ENCODE assay signal across 8 cellular contexts in the genomic region with DNA sequence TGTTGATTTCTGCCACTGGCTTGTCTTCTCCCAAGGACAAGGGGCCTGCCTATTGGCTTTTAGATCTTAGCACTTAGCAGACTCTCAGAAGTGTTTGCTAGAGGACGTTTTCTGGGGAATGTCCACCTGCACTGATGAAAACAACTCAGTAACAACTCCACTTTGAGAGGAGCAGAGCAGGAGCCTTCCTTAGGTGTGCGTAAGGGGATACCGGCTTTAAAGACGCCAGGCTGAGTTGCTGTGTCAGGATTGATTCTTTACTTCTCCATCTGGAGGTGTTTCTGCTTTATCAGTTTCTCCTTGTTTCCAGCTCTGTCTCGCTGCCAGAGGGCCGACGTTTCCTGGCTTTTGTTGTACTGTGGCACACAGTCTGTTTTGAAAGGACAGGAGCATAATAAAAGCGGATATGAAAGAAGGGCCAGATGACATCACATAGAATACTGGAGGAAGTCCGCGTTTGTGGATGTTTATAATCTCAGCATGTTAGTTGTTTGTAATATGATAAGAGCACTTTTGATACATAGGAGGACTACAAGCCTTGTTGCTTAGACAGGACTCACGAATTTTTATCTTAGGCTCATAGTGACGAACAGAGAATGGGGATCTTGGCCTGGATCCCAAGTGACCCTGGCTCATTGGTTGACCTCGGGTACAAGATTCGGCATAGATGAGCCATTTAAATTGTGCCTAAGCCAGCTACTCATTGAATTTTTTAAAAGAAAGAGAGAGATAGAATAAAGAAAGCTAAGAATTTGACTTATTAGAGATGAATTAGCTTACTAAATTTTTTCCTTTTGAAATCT. TPM values are rescaled to one million over a fixed set of nuclear protein-coding genes. Genes with fewer than 3 reads are reported as not detected.
A peak's percentile ranks its signal among the peaks of the same experiment; 100 is the strongest.
DNase-seq lines count a peak whose midpoint lies in the region; ATAC-seq, FAIRE-seq and TF ChIP-seq lines count a peak whose summit lies in the region.

No MANE protein-coding gene starts in this region.

- peaks cover 20% of the 10 kb centered on the region for H3K4me1 Mint-ChIP-seq in dendritic cell treated with granulocyte-macrophage colony-stimulating factor and Interleukin-4, amounts not matched to agents 40 ng/mL and 50 ng/mL, for 4 days (ENCODE audit: low read depth)
- H3K4me1 Mint-ChIP-seq in glutamatergic neuron (ENCODE audit: low read depth, unreplicated experiment) = peaks cover 13% of the 10 kb centered on the region

- TF ChIP-seq CTCF in pancreas (IDR thresholded peaks at IDR 0.05) = no peak
- no peak for TF ChIP-seq CTCF in glutamatergic neuron (IDR thresholded peaks at IDR 0.05; ENCODE audit: partially characterized antibody, unreplicated experiment)

- no peak for FAIRE-seq in pancreas (lab: Jason Lieb, UNC)

- intact Hi-C loops in dendritic cell treated with granulocyte-macrophage colony-stimulating factor and Interleukin-4, amounts not matched to agents 40 ng/mL and 50 ng/mL, for 4 days (cut with micrococcal nuclease) = no loop called here
- intact Hi-C loops in pancreas (cut with DNase I) = no loop called here
- intact Hi-C loops in sciatic nerve (cut with DNase I) = no loop called here

- H3K4me3 Mint-ChIP-seq in dendritic cell treated with granulocyte-macrophage colony-stimulating factor and Interleukin-4, amounts not matched to agents 40 ng/mL and 50 ng/mL, for 4 days = no peak overlapping the region
- H3K4me3 Mint-ChIP-seq in glutamatergic neuron (ENCODE audit: unreplicated experiment) = no peak overlapping the region

- H3K9me3 Mint-ChIP-seq in dendritic cell treated with granulocyte-macrophage colony-stimulating factor and Interleukin-4, amounts not matched to agents 40 ng/mL and 50 ng/mL, for 4 days = no peaks in the 10 kb centered on the region
- H3K9me3 Mint-ChIP-seq in glutamatergic neuron (ENCODE audit: unreplicated experiment) = no peaks in the 10 kb centered on the region

- H3K27ac ChIP-seq in pancreas = peak overlapping the region in 2 of 4 donors; percentile 29 to 73

- H3K4me1 ChIP-seq in pancreas (peaks cover 0 to 10% (median 0%) of the 10 kb centered on the region in 3 donors), HAP-1 (no peaks in the 10 kb centered on the region)

- peak overlapping the region; percentile 59 for H3K27ac Mint-ChIP-seq in dendritic cell treated with granulocyte-macrophage colony-stimulating factor and Interleukin-4, amounts not matched to agents 40 ng/mL and 50 ng/mL, for 4 days
- H3K27ac Mint-ChIP-seq in glutamatergic neuron (ENCODE audit: unreplicated experiment) = no peak overlapping the region

- H3K36me3 Mint-ChIP-seq in dendritic cell treated with granulocyte-macrophage colony-stimulating factor and Interleukin-4, amounts not matched to agents 40 ng/mL and 50 ng/mL, for 4 days (ENCODE audit: low read depth) = no peaks in the 10 kb centered on the region
- H3K36me3 Mint-ChIP-seq in glutamatergic neuron (ENCODE audit: unreplicated experiment) = no peaks in the 10 kb centered on the region

- peaks cover 45% of the 10 kb centered on the region for H3K27me3 Mint-ChIP-seq in dendritic cell treated with granulocyte-macrophage colony-stimulating factor and Interleukin-4, amounts not matched to agents 40 ng/mL and 50 ng/mL, for 4 days
- peaks cover 5% of the 10 kb centered on the region for H3K27me3 Mint-ChIP-seq in glutamatergic neuron (ENCODE audit: unreplicated experiment)

- ATAC-seq in GM19372 (IDR thresholded peaks at IDR 0.05; ENCODE audit: low read depth, unreplicated experiment) (peak; percentile 60), HG03575 (IDR thresholded peaks at IDR 0.05; ENCODE audit: extremely low read depth, insufficient number of reproducible peaks, low FRiP score, unreplicated experiment) (peak; percentile 67), pancreas (peak in 3 of 4 donors; percentile 33 to 63 (median 62)), sciatic nerve (no peak)

- H3K4me3 ChIP-seq in pancreas (no peak overlapping the region), HAP-1 (no peak overlapping the region)

- WGBS in pancreas, 2 donors = 15 to 24% methylated on average over 14 of the region's 14 CpGs

- DNase-seq in pancreas = no peak
- DNase-seq in sciatic nerve (ENCODE audit: low spot score) = no peak
- DNase-seq in ureter (ENCODE audit: low spot score) = no peak
- DNase-seq in glutamatergic neuron = no peak
- no peak for DNase-seq in HAP-1 (ENCODE audit: low spot score in 2 of 2)

- in situ Hi-C loops in HAP-1 (cut with MboI; ENCODE audit: low sequenced_read_pairs) = no loop called here

- H3K9me3 ChIP-seq in pancreas (no peaks in the 10 kb centered on the region), HAP-1 (no peaks in the 10 kb centered on the region)

- H3K27me3 ChIP-seq in pancreas (no peaks in the 10 kb centered on the region), HAP-1 (ENCODE audit: low read depth) (peaks cover 3% of the 10 kb centered on the region; the same call in 1 of the 2 replicates)

- H3K36me3 ChIP-seq in pancreas = no peaks in the 10 kb centered on the region
- no peaks in the 10 kb centered on the region for H3K36me3 ChIP-seq in HAP-1 (replicated peaks)

RNA-seq across cellular contexts. Expression of a gene that starts 34.6 kb away (rescaled TPM):
- total RNA-seq in pancreas = 100 to 1,000 TPM in 1 of 6 donors, 10 to 100 TPM in 5; 18.4 to 130 (median 46.9) TPM
- 10 to 100 TPM; 37.0 to 46.6 TPM for polyA plus RNA-seq in pancreas
- 417 TPM for total RNA-seq in sciatic nerve
- 227 TPM for total RNA-seq in ureter
- 60.9 TPM for total RNA-seq in glutamatergic neuron (ENCODE audit: unreplicated experiment)

RNA-seq across cellular contexts. Expression of a gene that starts 34.7 kb away (rescaled TPM):
- 100 to 1,000 TPM in 2 of 6 donors, 10 to 100 TPM in 4; 20.7 to 167 (median 51.7) TPM for total RNA-seq in pancreas
- polyA plus RNA-seq in pancreas = 10 to 100 TPM; 22.5 to 35.0 TPM
- total RNA-seq in sciatic nerve = 423 TPM
- total RNA-seq in ureter = 144 TPM
- 14.6 TPM for total RNA-seq in glutamatergic neuron (ENCODE audit: unreplicated experiment)
